ENCODE assay signal across 31 cellular contexts in genomic region chr16:17196526-17196925, GRCh38.
"Had no signal": no experiment of that assay in that cellular context is flagged by ENCODE, and none has a peak within 500 bp of the region (broad histone marks: within the 10 kb centered on the region; RNA-seq: fewer than 3 reads in every experiment).

No MANE protein-coding gene starts in this region.

- H3K4me3 Mint-ChIP-seq: naive B cell; naive thymus-derived CD8-positive, alpha-beta T cell; natural killer cell treated with Interleukin-12 subunit alpha and Interleukin-12 subunit beta and Interleukin-15 and Interleukin-18, amount 100 ng/mL, for 72 hours; nephron progenitor cell; neural crest cell; stimulated activated effector memory CD8-positive, alpha-beta T cell treated with anti-CD3 and anti-CD28 coated beads, Interleukin-12 subunit alpha, Interleukin-12 subunit beta, amount 100 ng/mL, for 72 hours; stimulated activated naive B cell treated with anti-CD40 and anti-IgM and Interleukin-4, amounts not matched to agents 10 μg/mL and 1 μg/mL and 100 μg/mL, for 72 hours; stimulated activated naive CD8-positive, alpha-beta T cell treated with anti-CD3 and anti-CD28 coated beads, Interleukin-15, Interleukin-2, amounts not matched to agents 100 ng/mL and 50 ng/mL, for 24 hours had no signal

- H2AFZ ChIP-seq: parathyroid adenoma had no signal

- H3K36me3 ChIP-seq: ovary had no signal

- H3K9ac ChIP-seq: parathyroid adenoma had no signal

- H3K9me3 Mint-ChIP-seq: naive B cell; naive thymus-derived CD8-positive, alpha-beta T cell; natural killer cell treated with Interleukin-12 subunit alpha and Interleukin-12 subunit beta and Interleukin-15 and Interleukin-18, amount 100 ng/mL, for 72 hours; nephron progenitor cell; neural crest cell; stimulated activated effector memory CD8-positive, alpha-beta T cell treated with anti-CD3 and anti-CD28 coated beads, Interleukin-12 subunit alpha, Interleukin-12 subunit beta, amount 100 ng/mL, for 72 hours; stimulated activated naive B cell treated with anti-CD40 and anti-IgM and Interleukin-4, amounts not matched to agents 10 μg/mL and 1 μg/mL and 100 μg/mL, for 72 hours; stimulated activated naive CD8-positive, alpha-beta T cell treated with anti-CD3 and anti-CD28 coated beads, Interleukin-15, Interleukin-2, amounts not matched to agents 100 ng/mL and 50 ng/mL, for 24 hours had no signal

- H3K79me2 ChIP-seq: parathyroid adenoma had no signal

- H3K27ac ChIP-seq: ovary, parathyroid adenoma, psoas muscle, skin epidermis, spleen, stomach, thoracic aorta, thyroid gland, tibial nerve, upper lobe of left lung had no signal

- ATAC-seq: naive thymus-derived CD8-positive, alpha-beta T cell; natural killer cell treated with Interleukin-12 subunit alpha and Interleukin-12 subunit beta and Interleukin-15 and Interleukin-18, amount 100 ng/mL, for 72 hours; psoas muscle; right cardiac atrium; sciatic nerve; stimulated activated effector memory CD8-positive, alpha-beta T cell treated with anti-CD3 and anti-CD28 coated beads, Interleukin-12 subunit alpha, Interleukin-12 subunit beta, amount 100 ng/mL, for 72 hours; stimulated activated naive B cell treated with anti-CD40 and anti-IgM and Interleukin-4, amounts not matched to agents 10 μg/mL and 1 μg/mL and 100 μg/mL, for 72 hours had no signal

- FAIRE-seq: urothelium cell line had no signal

- H3K27me3 Mint-ChIP-seq: naive B cell; naive thymus-derived CD8-positive, alpha-beta T cell; natural killer cell treated with Interleukin-12 subunit alpha and Interleukin-12 subunit beta and Interleukin-15 and Interleukin-18, amount 100 ng/mL, for 72 hours; progenitor cell of endocrine pancreas; stimulated activated naive B cell treated with anti-CD40 and anti-IgM and Interleukin-4, amounts not matched to agents 10 μg/mL and 1 μg/mL and 100 μg/mL, for 72 hours; stimulated activated naive CD8-positive, alpha-beta T cell treated with anti-CD3 and anti-CD28 coated beads, Interleukin-15, Interleukin-2, amounts not matched to agents 100 ng/mL and 50 ng/mL, for 24 hours had no signal

- H3K4me1 Mint-ChIP-seq: nephron progenitor cell had no signal

- H3K9me3 ChIP-seq: ovary, psoas muscle, spleen, stomach, thoracic aorta, thyroid gland, tibial nerve, upper lobe of left lung had no signal

- DNase-seq: naive B cell; naive thymus-derived CD8-positive, alpha-beta T cell; nephron progenitor cell; occipital lobe; ovary; posterior cingulate gyrus; psoas muscle; right cardiac atrium; spleen; stimulated activated CD4-positive, alpha-beta T cell treated with anti-CD3 and anti-CD28 coated beads, Interleukin-12 subunit alpha, Interleukin-12 subunit beta, amount 100 ng/mL, for 4 hours; stimulated activated CD4-positive, alpha-beta T cell treated with anti-CD3 and anti-CD28 coated beads, Interleukin-1b, Interleukin-23, amount 100 ng/mL, for 48 hours; stimulated activated CD4-positive, alpha-beta T cell treated with anti-CD3 and anti-CD28 coated beads, Interleukin-4, amount 100 ng/mL, for 1 hour; stimulated activated CD4-positive, alpha-beta T cell treated with anti-CD3 and anti-CD28 coated beads, Interleukin-4, amount 100 ng/mL, for 4 hours; stimulated activated naive B cell treated with anti-CD40 and anti-IgM and Interleukin-4, amounts not matched to agents 10 μg/mL and 1 μg/mL and 100 μg/mL, for 72 hours; stimulated activated naive CD4-positive, alpha-beta T cell treated with Interleukin-2 at 50 U/mL for 16 hours; stomach; thyroid gland; trophoblast cell; upper lobe of left lung had no signal

- H3K27me3 ChIP-seq: ovary, spleen, stomach, thyroid gland, tibial nerve, upper lobe of left lung had no signal

- H3K27ac Mint-ChIP-seq: nephron progenitor cell; progenitor cell of endocrine pancreas; stimulated activated effector memory CD8-positive, alpha-beta T cell treated with anti-CD3 and anti-CD28 coated beads, Interleukin-12 subunit alpha, Interleukin-12 subunit beta, amount 100 ng/mL, for 72 hours; stimulated activated naive B cell treated with anti-CD40 and anti-IgM and Interleukin-4, amounts not matched to agents 10 μg/mL and 1 μg/mL and 100 μg/mL, for 72 hours; stimulated activated naive CD8-positive, alpha-beta T cell treated with anti-CD3 and anti-CD28 coated beads, Interleukin-15, Interleukin-2, amounts not matched to agents 100 ng/mL and 50 ng/mL, for 24 hours had no signal

- H3K4me2 ChIP-seq: smooth muscle cell had no signal

- H3K4me3 ChIP-seq: ovary, psoas muscle, skin epidermis, smooth muscle cell, spleen, stomach, thoracic aorta, thyroid gland, tibial nerve, upper lobe of left lung had no signal

- H3K4me1 ChIP-seq: parathyroid adenoma, psoas muscle, stomach, thyroid gland, tibial nerve, upper lobe of left lung had no signal
